ENCODE assay signal across 16 cellular contexts in the genomic region with DNA sequence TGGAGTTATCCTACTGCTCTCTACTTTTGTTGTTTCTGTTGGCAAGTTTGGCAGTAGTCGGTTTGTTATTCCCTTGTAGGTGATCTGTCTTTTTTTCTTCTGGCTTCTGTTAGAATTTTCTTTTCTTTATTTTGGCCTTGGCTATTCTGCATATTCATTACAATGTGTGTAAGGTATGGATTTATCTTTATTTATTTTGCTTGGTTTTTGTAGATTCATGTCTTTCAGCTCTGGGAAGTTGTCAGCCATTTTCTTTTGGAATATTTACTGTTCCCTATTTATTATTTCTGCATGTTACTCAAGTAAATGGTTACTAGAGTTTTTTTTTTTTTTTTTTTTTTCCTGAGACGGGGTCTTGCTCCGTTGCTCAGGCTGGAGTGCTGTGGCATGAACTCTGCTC.
"Had no signal": no experiment of that assay in that cellular context is flagged by ENCODE, and none has a peak within 500 bp of the region (broad histone marks: within the 10 kb centered on the region; RNA-seq: fewer than 3 reads in every experiment).

No MANE protein-coding gene starts in this region.

- H3K4me3 ChIP-seq: esophagus squamous epithelium, ovary, SK-N-MC, stomach, vagina had no signal

- H3K4me3 Mint-ChIP-seq: neural crest cell had no signal

- H3K27me3 ChIP-seq: esophagus squamous epithelium, ovary, stomach, vagina had no signal

- H3K36me3 ChIP-seq: ovary had no signal

- DNase-seq: activated CD4-positive, alpha-beta T cell treated with anti-CD3 and anti-CD28 coated beads for 48 hours; activated naive CD4-positive, alpha-beta T cell; activated T-cell treated with anti-CD3 and anti-CD28 coated beads, Interleukin-2, amount 50 U/mL, for 48 hours; amygdala; cerebellar nuclear complex; esophagus squamous epithelium; foreskin fibroblast; mammary epithelial cell; ovary; stimulated activated CD4-positive, alpha-beta T cell treated with anti-CD3 and anti-CD28 coated beads, Interleukin-2, amount 100 ng/mL, for 48 hours; stomach; T-helper 1 cell; WERI-Rb-1 had no signal

- H3K9me3 Mint-ChIP-seq: neural crest cell had no signal

- H3K27ac ChIP-seq: esophagus squamous epithelium, ovary, SK-N-MC, stomach, vagina, WERI-Rb-1 had no signal

- H3K9me3 ChIP-seq: esophagus squamous epithelium, ovary, stomach, vagina had no signal
